8 cellular contexts compared by ENCODE assay signal in genomic region chr4:189904420-189905027, GRCh38. TPM values are rescaled to one million over a fixed set of nuclear protein-coding genes. Genes with fewer than 3 reads are reported as not detected.
DNase-seq lines count a peak whose midpoint lies in the region; ATAC-seq and TF ChIP-seq lines count a peak whose summit lies in the region.
"Not testable (repeated sequence)": the region's sequence is repeated elsewhere in the genome, so short reads cannot be mapped to it uniquely, and the experiment has no call there.

No MANE protein-coding gene starts in this region.

- not testable (repeated sequence) for H2AFZ ChIP-seq in OCI-LY3 (ENCODE audit: low read depth, low read length)

- not testable (repeated sequence) for H3K79me2 ChIP-seq in OCI-LY3 (ENCODE audit: low read length)

- not testable (repeated sequence) for H3K4me3 Mint-ChIP-seq in endothelial cell (ENCODE audit: unreplicated experiment)

- not testable (repeated sequence) for H3K9me3 ChIP-seq in OCI-LY3 (ENCODE audit: insufficient read depth, low read length); left lung

- intact Hi-C loops in left lung (cut with DNase I), result not testable (repeated sequence)

- H3K36me3 Mint-ChIP-seq in endothelial cell (ENCODE audit: low read depth, unreplicated experiment), result not testable (repeated sequence)

- ATAC-seq in GM18868 (IDR thresholded peaks at IDR 0.05; ENCODE audit: unreplicated experiment) (peak; percentile 97), HG02938 (IDR thresholded peaks at IDR 0.05; ENCODE audit: unreplicated experiment) (peak; percentile 82), left lung (peak; percentile 54)

- H3K4me1 ChIP-seq in OCI-LY3 (ENCODE audit: low read length); left lung: not testable (repeated sequence)

- not testable (repeated sequence) for H3K4me1 Mint-ChIP-seq in endothelial cell (ENCODE audit: unreplicated experiment)

- not testable (repeated sequence) for H3K27me3 Mint-ChIP-seq in endothelial cell (ENCODE audit: unreplicated experiment)

- not testable (repeated sequence) for H3K27me3 ChIP-seq in OCI-LY3 (ENCODE audit: low read depth, low read length); left lung

- not testable (repeated sequence) for H3K9ac ChIP-seq in OCI-LY3 (ENCODE audit: low read length)

- not testable (repeated sequence) for H3K4me3 ChIP-seq in OCI-LY3 (ENCODE audit: low read length); left lung

- not testable (repeated sequence) for H3K27ac Mint-ChIP-seq in endothelial cell (ENCODE audit: unreplicated experiment)

- peak; percentile 33 for TF ChIP-seq CTCF in OCI-LY3 (IDR thresholded peaks at IDR 0.05; ENCODE audit: low read depth, low read length)
- peak; percentile 70 for TF ChIP-seq CTCF in endothelial cell (IDR thresholded peaks at IDR 0.05; ENCODE audit: unreplicated experiment)
- peak; percentile 47 to 60 for TF ChIP-seq CTCF in left lung (IDR thresholded peaks at IDR 0.05)

- H3K36me3 ChIP-seq in OCI-LY3 (replicated peaks; ENCODE audit: low read depth, low read length); left lung: not testable (repeated sequence)

- DNase-seq in AG20443 (ENCODE audit: low spot score) (peak; percentile 58), activated T-cell treated with anti-CD3 and anti-CD28 coated beads for 4 hours (peak; percentile 17), endothelial cell (ENCODE audit: low spot score) (peak; percentile 62)
- not testable (repeated sequence) for DNase-seq in left lung
- peak; percentile 16 for DNase-seq in stimulated activated CD4-positive, alpha-beta T cell treated with anti-CD3 and anti-CD28 coated beads, Interleukin-12 subunit alpha, Interleukin-12 subunit beta, amount 100 ng/mL, for 4 hours

- not testable (repeated sequence) for H4K20me1 ChIP-seq in OCI-LY3 (ENCODE audit: insufficient read depth, low read length)

- H3K27ac ChIP-seq in OCI-LY3 (ENCODE audit: low read length); left lung: not testable (repeated sequence)

- not testable (repeated sequence) for H3K4me2 ChIP-seq in OCI-LY3 (ENCODE audit: low read length)

- not testable (repeated sequence) for H3K9me3 Mint-ChIP-seq in endothelial cell (ENCODE audit: unreplicated experiment)

RNA-seq across cellular contexts. Expression of gene FRG1, which starts 36.1 kb away (rescaled TPM):
- 47.3 TPM for total RNA-seq in endothelial cell (ENCODE audit: unreplicated experiment)
- total RNA-seq in left lung, result 10 to 100 TPM; 26.5 to 30.7 TPM
